ENCODE assay signal across 11 cellular contexts in genomic region chr2:12606472-12607000, GRCh38.
A peak's percentile ranks its signal among the peaks of the same experiment; 100 is the strongest.
DNase-seq lines count a peak whose midpoint lies in the region; ATAC-seq and TF ChIP-seq lines count a peak whose summit lies in the region.
"Had no signal": no experiment of that assay in that cellular context is flagged by ENCODE, and none has a peak within 500 bp of the region (broad histone marks: within the 10 kb centered on the region; RNA-seq: fewer than 3 reads in every experiment).

No MANE protein-coding gene starts in this region.

- intact Hi-C loops in left ventricle myocardium superior (cut with micrococcal nuclease), result no loop called here

- peak; percentile 2 for DNase-seq in activated effector memory CD4-positive, alpha-beta T cell treated with Interleukin-2 at 50 U/mL for 16 hours
- DNase-seq in activated effector memory CD4-positive, alpha-beta T cell treated with anti-CD3 and anti-CD28 coated beads, Interleukin-2, amount 50 U/mL, for 16 hours, result no peak
- DNase-seq in left ventricle myocardium superior (no peak), type B pancreatic cell (ENCODE audit: extremely low spot score, unreplicated experiment) (no peak), germinal center (ENCODE audit: low spot score) (no peak), progenitor cell of endocrine pancreas (ENCODE audit: low spot score, unreplicated experiment) (no peak)
- DNase-seq: ACHN; activated naive CD4-positive, alpha-beta T cell treated with anti-CD3 and anti-CD28 coated beads, Interleukin-2, amount 50 U/mL, for 16 hours; NCI-H82 had no signal

- TF ChIP-seq CTCF in type B pancreatic cell (conservative IDR thresholded peaks at IDR 0.05) (peak; percentile 39), progenitor cell of endocrine pancreas (IDR thresholded peaks at IDR 0.05; ENCODE audit: unreplicated experiment) (no peak)

- H3K27me3 Mint-ChIP-seq in activated T-helper 17 cell treated with anti-CD3 and anti-CD28 coated beads, Interleukin-2, amount 50 U/mL, for 72 hours, result no peaks in the 10 kb centered on the region
- H3K27me3 Mint-ChIP-seq in type B pancreatic cell (no peaks in the 10 kb centered on the region), progenitor cell of endocrine pancreas (peaks cover 8% of the 10 kb centered on the region)

- H3K36me3 Mint-ChIP-seq in activated T-helper 17 cell treated with anti-CD3 and anti-CD28 coated beads, Interleukin-2, amount 50 U/mL, for 72 hours (ENCODE audit: low read depth), result no peaks in the 10 kb centered on the region
- H3K36me3 Mint-ChIP-seq in type B pancreatic cell (no peaks in the 10 kb centered on the region), progenitor cell of endocrine pancreas (ENCODE audit: insufficient read depth) (no peaks in the 10 kb centered on the region)

- H3K9me3 Mint-ChIP-seq in activated T-helper 17 cell treated with anti-CD3 and anti-CD28 coated beads, Interleukin-2, amount 50 U/mL, for 72 hours, result peaks cover 3% of the 10 kb centered on the region
- H3K9me3 Mint-ChIP-seq in type B pancreatic cell (no peaks in the 10 kb centered on the region), progenitor cell of endocrine pancreas (ENCODE audit: low read depth) (no peaks in the 10 kb centered on the region)

- H3K27ac Mint-ChIP-seq in activated T-helper 17 cell treated with anti-CD3 and anti-CD28 coated beads, Interleukin-2, amount 50 U/mL, for 72 hours, result no peak overlapping the region
- H3K27ac Mint-ChIP-seq in type B pancreatic cell, result peak overlapping the region; percentile 55
- H3K27ac Mint-ChIP-seq in progenitor cell of endocrine pancreas, result no peak overlapping the region

- ATAC-seq in activated T-helper 17 cell treated with anti-CD3 and anti-CD28 coated beads, Interleukin-2, amount 50 U/mL, for 72 hours (replicated peaks), result peak; percentile 62
- ATAC-seq in left ventricle myocardium superior (peak; percentile 51), esophagus mucosa (no peak)

- H3K4me3 Mint-ChIP-seq in activated T-helper 17 cell treated with anti-CD3 and anti-CD28 coated beads, Interleukin-2, amount 50 U/mL, for 72 hours, result peak overlapping the region; percentile 36
- H3K4me3 Mint-ChIP-seq in type B pancreatic cell (peak overlapping the region; percentile 34), progenitor cell of endocrine pancreas (ENCODE audit: low read depth) (no peak overlapping the region)

- H3K4me1 Mint-ChIP-seq in activated T-helper 17 cell treated with anti-CD3 and anti-CD28 coated beads, Interleukin-2, amount 50 U/mL, for 72 hours, result peaks cover 16% of the 10 kb centered on the region
- H3K4me1 Mint-ChIP-seq in type B pancreatic cell (ENCODE audit: unreplicated experiment) (peaks cover 29% of the 10 kb centered on the region), progenitor cell of endocrine pancreas (ENCODE audit: low read depth) (peaks cover 4% of the 10 kb centered on the region)
